In the genomic region with DNA sequence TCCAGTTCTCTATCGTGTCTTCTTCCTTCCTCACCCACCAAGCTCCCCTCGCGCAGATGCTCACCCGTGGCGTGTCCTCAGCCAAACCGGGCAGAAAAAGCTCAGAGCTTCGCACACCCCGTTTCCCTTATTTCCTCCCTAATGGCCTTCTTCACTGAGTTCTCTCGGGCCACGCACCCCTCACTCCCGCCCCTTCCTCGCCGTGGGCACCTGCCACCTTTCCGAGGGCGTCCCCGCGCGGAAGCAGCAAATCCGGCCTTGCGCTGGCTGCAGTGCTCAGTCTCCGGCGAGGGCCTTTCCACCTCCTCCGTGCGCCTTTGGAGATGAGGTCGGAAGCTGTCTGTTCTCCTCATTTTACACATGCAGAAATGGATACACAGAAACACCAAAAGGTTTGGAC, we compare ENCODE assay signal across 29 cellular contexts. TPM values are rescaled to one million over a fixed set of nuclear protein-coding genes. Genes with fewer than 3 reads are reported as not detected.
DNase-seq lines count a peak whose midpoint lies in the region; ATAC-seq, FAIRE-seq and TF ChIP-seq lines count a peak whose summit lies in the region.
"Had no signal": no experiment of that assay in that cellular context is flagged by ENCODE, and none has a peak within 500 bp of the region (broad histone marks: within the 10 kb centered on the region; RNA-seq: fewer than 3 reads in every experiment).

No MANE protein-coding gene starts in this region.

- H2BK15ac ChIP-seq in H1 (ENCODE audit: low read length) = no peak overlapping the region

- no peak overlapping the region for H3K56ac ChIP-seq in H1 (replicated peaks; ENCODE audit: insufficient read length, low read depth, low read length)

- intact Hi-C loops in Right ventricle myocardium inferior (cut with DNase I) = no loop called here
- intact Hi-C loops in left cardiac atrium (cut with DNase I) = no loop called here
- intact Hi-C loops in spleen (cut with DNase I; ENCODE audit: low total_unique reads) = no loop called here

- H3K4me3 ChIP-seq in H1 (ENCODE audit: extremely low read depth in 1 of 4, insufficient read depth in 2 of 4, low read depth in 3 of 4, low read length in 4 of 4) (no peak overlapping the region), spleen (no peak overlapping the region)
- H3K4me3 ChIP-seq: GM23248, HAP-1, PC-9, SJSA1 had no signal

- DNase-seq in Right ventricle myocardium inferior (ENCODE audit: missing footprints) = peak; percentile 22
- DNase-seq in left cardiac atrium = no peak
- DNase-seq in H1 (ENCODE audit: low read depth in 1 of 2, low spot score in 2 of 2) = no peak
- no peak for DNase-seq in nephron progenitor cell
- DNase-seq in spleen = peak; percentile 56
- no peak for DNase-seq in NCI-H69 (lab: John Stamatoyannopoulos, UW)
- no peak for DNase-seq in activated effector memory CD4-positive, alpha-beta T cell treated with anti-CD3 and anti-CD28 coated beads, Interleukin-2, amount 50 U/mL, for 16 hours
- no peak for DNase-seq in endothelial cell (ENCODE audit: low spot score)
- DNase-seq: CD4-positive, CD25-positive, alpha-beta regulatory T cell; GM23248; HFFc6; KG1; NCI-H1092 treated with DMSO at 0.1 percent for 48 hours; NCI-H1436; NCI-H1930; NCI-H2107; NCI-H446; NCI-H524 treated with DMSO at 0.1 percent for 48 hours; PC-9; Right ventricle myocardium superior had no signal

- no peak overlapping the region for H3K9ac ChIP-seq in H1 (replicated peaks in 1 of 4; ENCODE audit: extremely low read depth in 1 of 4, low read depth in 3 of 4, low read length in 3 of 4)
- H3K9ac ChIP-seq: GM23248 had no signal

- no peak overlapping the region for H3K14ac ChIP-seq in H1 (ENCODE audit: insufficient read length)

- no peak overlapping the region for H4K91ac ChIP-seq in H1 (replicated peaks; ENCODE audit: insufficient read length, low read length)

- 0 out of 2 replicates have a peak overlapping the region, but pooled peaks have one; percentile 27 for H2BK12ac ChIP-seq in H1 (ENCODE audit: low read depth, low read length)

- 92% methylated on average over 25 of the region's 25 CpGs; no CpG with 5 or more reads in 1 of the 2 experiments for WGBS in H1 (ENCODE audit: extremely low coverage in 1 of 2, insufficient coverage in 1 of 2, insufficient read length in 1 of 2, insufficient replicate concordance in 2 of 2, low coverage in 1 of 2, low lambda C conversion rate in 2 of 2, missing lambda C conversion rate in 1 of 2), 2 experiments
- WGBS in spleen, 5 donors = 90 to 95% (median 92%) methylated on average over 25 of the region's 25 CpGs

- no peak for TF ChIP-seq EP300 in H1 (IDR thresholded peaks at IDR 0.05; ENCODE audit: borderline replicate concordance in 1 of 2, low read depth in 2 of 2, low read length in 2 of 2)

- peaks cover 37% of the 10 kb centered on the region for H3K4me1 Mint-ChIP-seq in nephron progenitor cell
- H3K4me1 Mint-ChIP-seq in endothelial cell (ENCODE audit: unreplicated experiment) = peaks cover 19% of the 10 kb centered on the region

- CTCF ChIA-PET in H1 (lab: Charles Lee; ENCODE audit: partially characterized antibody) = interaction anchor here (0.6 to 1.4 kb wide), 3 partner anchors 110 to 259 kb away, joined by 3 read pairs; no protein-coding TSS in a partner anchor

- no peak overlapping the region; the same call in 1 of the 2 replicates for H3K18ac ChIP-seq in H1 (ENCODE audit: extremely low read depth, low read length)

- no peak for TF ChIP-seq CTCF in H1 (IDR thresholded peaks at IDR 0.05; ENCODE audit: control extremely low read depth in 1 of 3, insufficient read depth in 1 of 3, low read depth in 1 of 3, low read length in 3 of 3)
- TF ChIP-seq CTCF in nephron progenitor cell (IDR thresholded peaks at IDR 0.05) = no peak
- TF ChIP-seq CTCF in spleen (IDR thresholded peaks at IDR 0.05 in 8 of 11, conservative IDR thresholded peaks at IDR 0.05 in 3 of 11) = no peak
- no peak for TF ChIP-seq CTCF in endothelial cell (IDR thresholded peaks at IDR 0.05; ENCODE audit: unreplicated experiment)

- H3K79me1 ChIP-seq in H1 (ENCODE audit: low read depth, low read length) = no peaks in the 10 kb centered on the region

- H3K9me3 ChIP-seq in H1 (ENCODE audit: insufficient read depth in 2 of 2, low read depth in 1 of 2, low read length in 1 of 2) (no peaks in the 10 kb centered on the region), spleen (no peaks in the 10 kb centered on the region)
- H3K9me3 ChIP-seq: HAP-1, SJSA1 had no signal

- H3K4me3 Mint-ChIP-seq in nephron progenitor cell (no peak overlapping the region), endothelial cell (ENCODE audit: unreplicated experiment) (no peak overlapping the region)
- H3K4me3 Mint-ChIP-seq: CD4-positive, CD25-positive, alpha-beta regulatory T cell; HFFc6 had no signal

- H2BK20ac ChIP-seq in H1 (ENCODE audit: low read length) = no peak overlapping the region; the same call in 1 of the 2 replicates

- H4K8ac ChIP-seq in H1 (ENCODE audit: extremely low read depth, insufficient read depth, low read length) = no peak overlapping the region

- no peak for TF ChIP-seq POLR2A in H1 (IDR thresholded peaks at IDR 0.05; ENCODE audit: control extremely low read depth in 1 of 2, low read depth in 2 of 2, low read length in 2 of 2)
- TF ChIP-seq POLR2A in spleen (IDR thresholded peaks at IDR 0.05) = no peak

- no peak overlapping the region for H2AK5ac ChIP-seq in H1 (ENCODE audit: low read depth, low read length)

- no peak overlapping the region for H2BK120ac ChIP-seq in H1 (replicated peaks; ENCODE audit: low read depth, low read length)

- H3K27ac Mint-ChIP-seq in nephron progenitor cell (peak overlapping the region; percentile 55), endothelial cell (ENCODE audit: unreplicated experiment) (no peak overlapping the region)
- H3K27ac Mint-ChIP-seq: HFFc6 had no signal

- no peak for TF ChIP-seq RAD21 in H1 (IDR thresholded peaks at IDR 0.05 in 1 of 2, conservative IDR thresholded peaks at IDR 0.05 in 1 of 2; ENCODE audit: low read depth in 2 of 2, low read length in 2 of 2)

- H3K36me3 ChIP-seq in H1 (ENCODE audit: control insufficient read depth in 2 of 4, insufficient read depth in 4 of 4, low read length in 3 of 4) = no peaks in the 10 kb centered on the region
- H3K36me3 ChIP-seq in spleen = no peaks in the 10 kb centered on the region
- H3K36me3 ChIP-seq: HAP-1, SJSA1 had no signal

- H3K4me1 ChIP-seq in H1 (replicated peaks in 1 of 4; ENCODE audit: control insufficient read depth in 3 of 4, insufficient read depth in 4 of 4, low read length in 3 of 4) (peaks cover 0 to 3% (median 0%) of the 10 kb centered on the region in 4 experiments; a peak in 1 of 7 replicates), spleen (no peaks in the 10 kb centered on the region)
- H3K4me1 ChIP-seq: HAP-1, SJSA1 had no signal

- H3K27me3 ChIP-seq in H1 (replicated peaks in 1 of 4; ENCODE audit: control insufficient read depth in 3 of 4, extremely low read depth in 1 of 4, insufficient read depth in 3 of 4, low read length in 3 of 4) (no peaks in the 10 kb centered on the region), spleen (replicated peaks in 1 of 7) (peaks cover 0 to 10% (median 0%) of the 10 kb centered on the region in 7 donors)
- H3K27me3 ChIP-seq: SJSA1 had no signal

- no peak for FAIRE-seq in H1 (lab: Jason Lieb, UNC)
- FAIRE-seq: D721Med, GM18507 had no signal

- no peak overlapping the region for H3K4me2 ChIP-seq in H1 (ENCODE audit: insufficient read depth in 1 of 2, low read depth in 2 of 2, low read length in 2 of 2)
- H3K4me2 ChIP-seq: PC-9 had no signal

- H4K5ac ChIP-seq in H1 (ENCODE audit: insufficient read length, low read depth, low read length) = no peak overlapping the region

- no peaks in the 10 kb centered on the region for H3K9me3 Mint-ChIP-seq in nephron progenitor cell
- H3K9me3 Mint-ChIP-seq in endothelial cell (ENCODE audit: unreplicated experiment) = no peaks in the 10 kb centered on the region
- H3K9me3 Mint-ChIP-seq: HFFc6 had no signal

- no peak overlapping the region for H3K27ac ChIP-seq in H1 (ENCODE audit: low read depth, low read length)
- no peak overlapping the region for H3K27ac ChIP-seq in spleen
- H3K27ac ChIP-seq: GM23248, PC-9, SJSA1 had no signal

- H2AFZ ChIP-seq in H1 (ENCODE audit: low read length) = no peak overlapping the region
- H2AFZ ChIP-seq: GM23248, PC-9 had no signal

- H3K36me3 Mint-ChIP-seq in nephron progenitor cell (ENCODE audit: low read depth) (no peaks in the 10 kb centered on the region), endothelial cell (ENCODE audit: low read depth, unreplicated experiment) (peaks cover 4% of the 10 kb centered on the region)
- H3K36me3 Mint-ChIP-seq: CD4-positive, CD25-positive, alpha-beta regulatory T cell had no signal

- no peaks in the 10 kb centered on the region for H4K20me1 ChIP-seq in H1 (replicated peaks in 1 of 2; ENCODE audit: control insufficient read depth in 1 of 2, insufficient read depth in 2 of 2, low read length in 2 of 2)

- no peak overlapping the region for H3K23ac ChIP-seq in H1 (ENCODE audit: insufficient read length)

- H3K23me2 ChIP-seq in H1 (ENCODE audit: low read depth, low read length) = no peaks in the 10 kb centered on the region

- POLR2A ChIA-PET in H1 (lab: Charles Lee; ENCODE audit: partially characterized antibody) = interaction anchor here (0.7 kb wide), 1 partner anchor 68 kb away, joined by 3 read pairs; no protein-coding TSS in a partner anchor

- peaks cover 5% of the 10 kb centered on the region for H3K27me3 Mint-ChIP-seq in nephron progenitor cell (ENCODE audit: low read depth, poor library complexity)
- H3K27me3 Mint-ChIP-seq in endothelial cell (ENCODE audit: unreplicated experiment) = peaks cover 9% of the 10 kb centered on the region

- no peak overlapping the region; the same call in 1 of the 2 replicates for H2BK5ac ChIP-seq in H1 (ENCODE audit: low read depth, low read length)

- no peak overlapping the region for H3K4ac ChIP-seq in H1 (replicated peaks; ENCODE audit: insufficient read length, low read depth, low read length)

- ATAC-seq in Right ventricle myocardium inferior (no peak), left cardiac atrium (no peak)

- no peaks in the 10 kb centered on the region for H3K79me2 ChIP-seq in H1 (ENCODE audit: control insufficient read depth in 1 of 2, insufficient read depth in 2 of 2, low read length in 2 of 2)

RNA-seq across cellular contexts. Expression of gene CALML3, which starts 12.4 kb away (rescaled TPM):
- total RNA-seq in Right ventricle myocardium inferior = not detected
- not detected for total RNA-seq in left cardiac atrium
- total RNA-seq in H1 (2021; fragmentation: NEBNext Ultra II Directional; extraction: Animal tissue kit (Norgen Biotek cat#: 25700)) = not detected in 2 replicates
- not detected in 2 replicates for polyA plus RNA-seq in H1 (2011; rRNA removed)
- polyA plus RNA-seq in H1 (2011; cell fraction: cytosol; rRNA removed) = not detected
- not detected for polyA plus RNA-seq in H1 (2011; cell fraction: nucleus; rRNA removed)
- polyA plus RNA-seq in H1 (2012, experiment 1 of 2) = not detected in 4 replicates
- polyA plus RNA-seq in H1 (2012, experiment 2 of 2) = not detected
- not detected for polyA plus RNA-seq in H1 (2013, experiment 1 of 2)
- not detected for polyA plus RNA-seq in H1 (2013, experiment 2 of 2)
- not detected in 2 replicates for polyA minus RNA-seq in H1 (2011; rRNA and poly(A)+ RNA removed)
- polyA minus RNA-seq in H1 (2011; cell fraction: cytosol; rRNA and poly(A)+ RNA removed) = not detected
- polyA minus RNA-seq in H1 (2011; cell fraction: nucleus; rRNA and poly(A)+ RNA removed) = not detected
- not detected for total RNA-seq in spleen
- polyA plus RNA-seq in spleen = under 1 TPM in 1 of 3 donors, not detected in 2; 0.10 TPM
- not detected for total RNA-seq in endothelial cell (ENCODE audit: unreplicated experiment)
- total RNA-seq: A172; CD4-positive, CD25-positive, alpha-beta regulatory T cell; Daoy; G401; GM23248; HFFc6; PC-9; Right ventricle myocardium superior; RPMI7951; SJSA1 had no signal
- polyA plus RNA-seq: BJ; CD4-positive, CD25-positive, alpha-beta regulatory T cell; GM23248 had no signal

RNA-seq across cellular contexts. Expression of gene CALML5, which starts 13.0 kb away (rescaled TPM):
- total RNA-seq in Right ventricle myocardium inferior (not detected), left cardiac atrium (not detected), spleen (not detected), endothelial cell (ENCODE audit: unreplicated experiment) (not detected)
- total RNA-seq in H1 (2021; fragmentation: NEBNext Ultra II Directional; extraction: Animal tissue kit (Norgen Biotek cat#: 25700)) = 0.38 TPM in 1 of 2 replicates, not detected in the other
- polyA plus RNA-seq in H1 (2011; rRNA removed) (0.09 TPM in 1 of 2 replicates, not detected in the other), spleen (under 1 TPM in 1 of 3 donors, not detected in 2; 0.13 TPM)
- polyA plus RNA-seq in H1 (2011; cell fraction: cytosol; rRNA removed) = not detected
- not detected for polyA plus RNA-seq in H1 (2011; cell fraction: nucleus; rRNA removed)
- polyA plus RNA-seq in H1 (2012, experiment 1 of 2) = not detected in 4 replicates
- not detected for polyA plus RNA-seq in H1 (2012, experiment 2 of 2)
- polyA plus RNA-seq in H1 (2013, experiment 1 of 2) = not detected
- polyA plus RNA-seq in H1 (2013, experiment 2 of 2) = not detected
- not detected in 2 replicates for polyA minus RNA-seq in H1 (2011; rRNA and poly(A)+ RNA removed)
- polyA minus RNA-seq in H1 (2011; cell fraction: cytosol; rRNA and poly(A)+ RNA removed) = not detected
- polyA minus RNA-seq in H1 (2011; cell fraction: nucleus; rRNA and poly(A)+ RNA removed) = not detected
- total RNA-seq: A172; CD4-positive, CD25-positive, alpha-beta regulatory T cell; Daoy; G401; GM23248; HFFc6; Right ventricle myocardium superior; RPMI7951; SJSA1 had no signal
- polyA plus RNA-seq: BJ; CD4-positive, CD25-positive, alpha-beta regulatory T cell; GM23248 had no signal

Comparison
In these comparisons a context has a peak if more than half of its experiments do, and no peak if none do; other contexts are left out.
1. DNase-seq: peak in Right ventricle myocardium inferior (single experiment) and spleen (single experiment); none in left cardiac atrium (single experiment), H1 (0 of 2), nephron progenitor cell (single experiment), NCI-H69 (single experiment), activated effector memory CD4-positive, alpha-beta T cell treated with anti-CD3 and anti-CD28 coated beads, Interleukin-2, amount 50 U/mL, for 16 hours (single experiment) and endothelial cell (single experiment).